9 cellular contexts compared by ENCODE assay signal in genomic region chrX:1462596-1463251, GRCh38. TPM values are rescaled to one million over a fixed set of nuclear protein-coding genes. Genes with fewer than 3 reads are reported as not detected.
DNase-seq lines count a peak whose midpoint lies in the region; ATAC-seq and TF ChIP-seq lines count a peak whose summit lies in the region.
"Had no signal": no experiment of that assay in that cellular context is flagged by ENCODE, and none has a peak within 500 bp of the region (broad histone marks: within the 10 kb centered on the region; RNA-seq: fewer than 3 reads in every experiment).

No MANE protein-coding gene starts in this region.

- peaks cover 12 to 29% (median 23%) of the 10 kb centered on the region in 3 donors for H3K27me3 ChIP-seq in skeletal muscle tissue (ENCODE audit: control insufficient read depth in 3 of 3, insufficient read depth in 3 of 3, low read length in 3 of 3)

- DNase-seq in EL (peak; percentile 34), RWPE1 (ENCODE audit: low spot score) (no peak), NCI-H748 treated with DMSO at 0.1 percent for 48 hours (lab: John Stamatoyannopoulos, UW) (no peak)
- peak; percentile 69 to 79 for DNase-seq in activated CD4-positive, alpha-beta T cell treated with anti-CD3 and anti-CD28 coated beads, Interleukin-2, amount 50 U/mL, for 48 hours
- DNase-seq in effector memory CD8-positive, alpha-beta T cell, result peak; percentile 72 to 84 (median 75)

- H3K9me3 Mint-ChIP-seq in effector memory CD8-positive, alpha-beta T cell, result no peaks in the 10 kb centered on the region

- no peak for TF ChIP-seq CTCF in RWPE1 (conservative IDR thresholded peaks at IDR 0.05; ENCODE audit: low read depth)

- no peaks in the 10 kb centered on the region for H3K9me3 ChIP-seq in skeletal muscle tissue (ENCODE audit: control insufficient read depth in 3 of 3, low read length in 3 of 3)

- peak overlapping the region; percentile 91 to 95 for H3K4me3 Mint-ChIP-seq in effector memory CD8-positive, alpha-beta T cell

- H3K9ac ChIP-seq in skeletal muscle tissue (ENCODE audit: low read depth in 1 of 3, low read length in 3 of 3), result no peak overlapping the region

- H3K27me3 Mint-ChIP-seq in effector memory CD8-positive, alpha-beta T cell, result no peaks in the 10 kb centered on the region

- peaks cover 0 to 8% (median 2%) of the 10 kb centered on the region in 3 donors for H3K4me1 ChIP-seq in skeletal muscle tissue (ENCODE audit: control insufficient read depth in 3 of 3, insufficient read depth in 3 of 3, low read length in 3 of 3)

- POLR2A ChIA-PET in RWPE1 (lab: Yijun Ruan, JAX; ENCODE audit: low non-redundant PET), result no interaction called here

- H3K4me1 Mint-ChIP-seq in effector memory CD8-positive, alpha-beta T cell (ENCODE audit: low read depth in 2 of 2), result peaks cover 44 to 60% of the 10 kb centered on the region in 2 donors

- peak overlapping the region; percentile 64 for H3K27ac ChIP-seq in skeletal muscle tissue (ENCODE audit: low read depth, low read length)
- no peak overlapping the region for H3K27ac ChIP-seq in RWPE1
- H3K27ac ChIP-seq: dorsolateral prefrontal cortex had no signal

- peak; percentile 79 for ATAC-seq in effector memory CD8-positive, alpha-beta T cell (replicated peaks)
- no peak for ATAC-seq in HG02678 (IDR thresholded peaks at IDR 0.05; ENCODE audit: unreplicated experiment)
- ATAC-seq in GM18868 (IDR thresholded peaks at IDR 0.05; ENCODE audit: unreplicated experiment), result no peak

- CTCF ChIA-PET in RWPE1 (lab: Yijun Ruan, JAX), result no interaction called here

- no peak overlapping the region for H3K4me3 ChIP-seq in skeletal muscle tissue (ENCODE audit: low read length in 3 of 3)
- H3K4me3 ChIP-seq: dorsolateral prefrontal cortex had no signal

- no peaks in the 10 kb centered on the region for H3K36me3 ChIP-seq in skeletal muscle tissue (ENCODE audit: control insufficient read depth in 3 of 3, insufficient read depth in 3 of 3, low read length in 3 of 3)

- H3K27ac Mint-ChIP-seq in effector memory CD8-positive, alpha-beta T cell, result peak overlapping the region; percentile 96 to 99

- H3K36me3 Mint-ChIP-seq in effector memory CD8-positive, alpha-beta T cell (ENCODE audit: insufficient read depth), result peaks cover 56% of the 10 kb centered on the region

RNA-seq across cellular contexts. Expression of gene ASMTL, which starts 10.0 kb away (rescaled TPM):
- 13.6 TPM for total RNA-seq in skeletal muscle tissue

Comparison
In these comparisons a context has a peak if more than half of its experiments do, and no peak if none do; other contexts are left out.
1. DNase-seq: peak in EL (single experiment), activated CD4-positive, alpha-beta T cell treated with anti-CD3 and anti-CD28 coated beads, Interleukin-2, amount 50 U/mL, for 48 hours (2 of 2) and effector memory CD8-positive, alpha-beta T cell (3 of 3); none in RWPE1 (single experiment) and NCI-H748 treated with DMSO at 0.1 percent for 48 hours (single experiment).